ENCODE assay signal across 18 cellular contexts in the genomic region with DNA sequence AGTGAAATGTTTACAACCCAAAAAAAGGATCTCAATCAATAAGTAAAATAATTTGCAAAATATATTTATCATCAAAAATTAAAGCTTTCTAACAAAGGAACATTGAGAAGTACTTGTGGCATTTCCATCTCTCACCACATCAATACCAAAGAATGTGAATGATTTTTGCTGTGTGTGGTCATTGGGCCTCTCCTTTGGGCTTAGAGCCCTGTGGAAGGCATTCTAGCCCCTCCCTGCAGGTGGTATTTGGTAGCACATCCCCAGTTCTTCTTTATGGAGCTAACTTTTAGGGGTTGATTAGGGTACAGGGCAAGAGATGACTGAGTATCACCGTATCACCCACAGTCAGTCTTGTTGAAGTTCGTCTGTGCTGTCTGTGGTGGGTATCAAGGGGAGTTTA.
DNase-seq lines count a peak whose midpoint lies in the region; ATAC-seq and TF ChIP-seq lines count a peak whose summit lies in the region.
"Had no signal": no experiment of that assay in that cellular context is flagged by ENCODE, and none has a peak within 500 bp of the region (broad histone marks: within the 10 kb centered on the region; RNA-seq: fewer than 3 reads in every experiment).

No MANE protein-coding gene starts in this region.

- no peak overlapping the region for H3K4me2 ChIP-seq in GM23338

- TF ChIP-seq CTCF in AG10803 (conservative IDR thresholded peaks at IDR 0.05; ENCODE audit: low read length) (peak; percentile 30), GM23338 (conservative IDR thresholded peaks at IDR 0.05; ENCODE audit: low read depth in 2 of 2) (peak; percentile 32 to 43), WERI-Rb-1 (IDR thresholded peaks at IDR 0.05; ENCODE audit: low read depth, low read length) (no peak)

- H3K4me3 ChIP-seq in AG10803 (ENCODE audit: low read length) (no peak overlapping the region), GM23338 (no peak overlapping the region), WERI-Rb-1 (ENCODE audit: low read depth, low read length) (no peak overlapping the region)
- H3K4me3 ChIP-seq: esophagus muscularis mucosa, heart right ventricle, SK-N-MC had no signal

- DNase-seq in AG10803 (ENCODE audit: low read depth) (peak; percentile 54), GM23338 (ENCODE audit: low spot score) (peak; percentile 73), RKO (ENCODE audit: low spot score) (peak; percentile 27), memory B cell (ENCODE audit: low spot score in 2 of 2) (no peak), UCSD-AML1 (lab: John Stamatoyannopoulos, UW; ENCODE audit: unreplicated experiment) (no peak), ecto neural progenitor cell (ENCODE audit: low spot score) (no peak), WERI-Rb-1 (no peak)
- DNase-seq: activated CD4-positive, alpha-beta T cell treated with anti-CD3 and anti-CD28 coated beads, Interleukin-2, amount 10 ng/mL, durations not matched to agents 24 days and 14 days; activated T-cell treated with anti-CD3 and anti-CD28 coated beads, Interleukin-2, amount 50 U/mL, for 1 hour; Calu3; GF-D8; heart right ventricle; mesenchymal stem cell; NCI-H446; retina had no signal

- H3K27me3 Mint-ChIP-seq in GM23338 (ENCODE audit: insufficient read depth, low read depth, poor library complexity): no peaks in the 10 kb centered on the region
- peaks cover 12% of the 10 kb centered on the region for H3K27me3 Mint-ChIP-seq in memory B cell

- no peaks in the 10 kb centered on the region for H3K36me3 ChIP-seq in GM23338 (ENCODE audit: insufficient read depth)
- H3K36me3 ChIP-seq in WERI-Rb-1: no peaks in the 10 kb centered on the region; the same call in 1 of the 2 replicates
- H3K36me3 ChIP-seq: esophagus muscularis mucosa, heart right ventricle had no signal

- H3K4me1 Mint-ChIP-seq in GM23338 (no peaks in the 10 kb centered on the region), memory B cell (no peaks in the 10 kb centered on the region)

- H3K27ac ChIP-seq in GM23338 (ENCODE audit: low read depth): no peak overlapping the region
- no peak overlapping the region for H3K27ac ChIP-seq in WERI-Rb-1
- H3K27ac ChIP-seq: esophagus muscularis mucosa, heart right ventricle had no signal

- H3K27ac Mint-ChIP-seq in GM23338: no peak overlapping the region
- no peak overlapping the region for H3K27ac Mint-ChIP-seq in memory B cell
- H3K27ac Mint-ChIP-seq: activated CD4-positive, alpha-beta T cell treated with anti-CD3 and anti-CD28 coated beads, Interleukin-2, amount 10 ng/mL, durations not matched to agents 24 days and 14 days had no signal

- no peaks in the 10 kb centered on the region for H3K79me2 ChIP-seq in GM23338 (replicated peaks; ENCODE audit: insufficient read depth)

- H4K20me1 ChIP-seq in GM23338 (replicated peaks; ENCODE audit: insufficient read depth): no peaks in the 10 kb centered on the region

- no peaks in the 10 kb centered on the region for H3K4me1 ChIP-seq in GM23338 (ENCODE audit: insufficient read depth)

- H3K27me3 ChIP-seq in GM23338 (ENCODE audit: insufficient read depth) (no peaks in the 10 kb centered on the region), WERI-Rb-1 (ENCODE audit: insufficient read depth, low read depth, severe bottlenecking) (no peaks in the 10 kb centered on the region)

- H2AFZ ChIP-seq in GM23338: no peak overlapping the region

- no peaks in the 10 kb centered on the region for H3K9me2 ChIP-seq in GM23338 (ENCODE audit: insufficient read depth)

- H3K9me3 Mint-ChIP-seq in GM23338 (no peaks in the 10 kb centered on the region), memory B cell (no peaks in the 10 kb centered on the region)
- H3K9me3 Mint-ChIP-seq: activated CD4-positive, alpha-beta T cell treated with anti-CD3 and anti-CD28 coated beads, Interleukin-2, amount 10 ng/mL, durations not matched to agents 24 days and 14 days had no signal

- no peaks in the 10 kb centered on the region for H3F3A ChIP-seq in GM23338 (replicated peaks; ENCODE audit: low read depth)

- peak; percentile 65 for ATAC-seq in GM23338
- ATAC-seq in memory B cell (ENCODE audit: low read depth): peak; percentile 32
- ATAC-seq in GM18861 (IDR thresholded peaks at IDR 0.05; ENCODE audit: unreplicated experiment): no peak
- ATAC-seq: heart right ventricle had no signal

- H3K9me3 ChIP-seq in WERI-Rb-1 (ENCODE audit: severe bottlenecking): no peaks in the 10 kb centered on the region
- H3K9me3 ChIP-seq: esophagus muscularis mucosa, heart right ventricle had no signal

- no peak overlapping the region for H3K4me3 Mint-ChIP-seq in GM23338
- H3K4me3 Mint-ChIP-seq in memory B cell: no peak overlapping the region
- H3K4me3 Mint-ChIP-seq: activated CD4-positive, alpha-beta T cell treated with anti-CD3 and anti-CD28 coated beads, Interleukin-2, amount 10 ng/mL, durations not matched to agents 24 days and 14 days had no signal

- H3K36me3 Mint-ChIP-seq in GM23338 (ENCODE audit: low read depth) (no peaks in the 10 kb centered on the region), memory B cell (no peaks in the 10 kb centered on the region)

TF ChIP-seq in GM23338, 12 proteins besides CTCF, POLR2A, EP300 and RAD21:
- no peak for TF ChIP-seq NANOG (IDR thresholded peaks at IDR 0.05; ENCODE audit: borderline replicate concordance)
- no peak for TF ChIP-seq POLR2AphosphoS5 (IDR thresholded peaks at IDR 0.05; ENCODE audit: low read depth)

Comparison
In these comparisons a context has a peak if more than half of its experiments do, and no peak if none do; other contexts are left out.
1. DNase-seq: peak in AG10803 (single experiment), GM23338 (single experiment) and RKO (single experiment); none in memory B cell (0 of 2), UCSD-AML1 (single experiment), ecto neural progenitor cell (single experiment) and WERI-Rb-1 (single experiment).